24 cellular contexts compared by ENCODE assay signal in genomic region chr6:1576166-1576565, GRCh38. TPM values are rescaled to one million over a fixed set of nuclear protein-coding genes. Genes with fewer than 3 reads are reported as not detected.
A peak's percentile ranks its signal among the peaks of the same experiment; 100 is the strongest.
DNase-seq lines count a peak whose midpoint lies in the region; ATAC-seq and TF ChIP-seq lines count a peak whose summit lies in the region.
"Had no signal": no experiment of that assay in that cellular context is flagged by ENCODE, and none has a peak within 500 bp of the region (broad histone marks: within the 10 kb centered on the region; RNA-seq: fewer than 3 reads in every experiment).

No MANE protein-coding gene starts in this region.

- TF ChIP-seq CTCF in choroid plexus epithelial cell (conservative IDR thresholded peaks at IDR 0.05; ENCODE audit: low read depth, low read length) (no peak), nephron progenitor cell (IDR thresholded peaks at IDR 0.05) (no peak), progenitor cell of endocrine pancreas (IDR thresholded peaks at IDR 0.05; ENCODE audit: unreplicated experiment) (no peak)

- peak; percentile 8 for DNase-seq in choroid plexus epithelial cell (ENCODE audit: low read depth)
- no peak for DNase-seq in nephron progenitor cell
- DNase-seq in stimulated activated naive CD4-positive, alpha-beta T cell treated with Interleukin-2 at 50 U/mL for 16 hours (lab: John Stamatoyannopoulos, UW), result no peak
- no peak for DNase-seq in progenitor cell of endocrine pancreas (ENCODE audit: low spot score, unreplicated experiment)
- no peak for DNase-seq in NCI-H524 (lab: John Stamatoyannopoulos, UW)
- DNase-seq: activated CD4-positive, CD25-positive, alpha-beta regulatory T cell; Calu3; DND-41; glutamatergic neuron; H7; KG1; MM.1S; NCI-H1436; NCI-H2081 treated with DMSO at 0.1 percent for 48 hours; NCI-H345; NCI-H748 treated with DMSO at 0.1 percent for 48 hours; T-helper 1 cell had no signal

- H3K4me3 Mint-ChIP-seq in nephron progenitor cell (no peak overlapping the region), progenitor cell of endocrine pancreas (ENCODE audit: low read depth) (no peak overlapping the region)
- H3K4me3 Mint-ChIP-seq: activated naive CD4-positive, alpha-beta T cell treated with anti-CD3 and anti-CD28 coated beads, Interleukin-2, amount 50 U/mL, for 24 hours; central memory CD8-positive, alpha-beta T cell had no signal

- H3K4me3 ChIP-seq in choroid plexus epithelial cell (ENCODE audit: low read depth, low read length) (no peak overlapping the region), stomach smooth muscle (ENCODE audit: low read length in 2 of 2) (no peak overlapping the region)
- H3K4me3 ChIP-seq: lung had no signal

- H3K27me3 ChIP-seq in stomach smooth muscle (ENCODE audit: control insufficient read depth in 1 of 2, insufficient read depth in 2 of 2, low read length in 2 of 2), result peaks cover 0 to 2% of the 10 kb centered on the region in 2 donors
- H3K27me3 ChIP-seq: neutrophil had no signal

- H3K9me3 ChIP-seq in stomach smooth muscle (ENCODE audit: control insufficient read depth in 2 of 2, low read length in 2 of 2), result no peaks in the 10 kb centered on the region
- H3K9me3 ChIP-seq: neutrophil had no signal

- H3K9me3 Mint-ChIP-seq in nephron progenitor cell, result peaks cover 14% of the 10 kb centered on the region
- peaks cover 2% of the 10 kb centered on the region for H3K9me3 Mint-ChIP-seq in progenitor cell of endocrine pancreas (ENCODE audit: low read depth)

- ATAC-seq in GM21529 (IDR thresholded peaks at IDR 0.05; ENCODE audit: unreplicated experiment), result no peak

- H3K4me1 ChIP-seq in stomach smooth muscle (ENCODE audit: control insufficient read depth, insufficient read depth, low read length), result peaks cover 21% of the 10 kb centered on the region

- no peak overlapping the region for H3K9ac ChIP-seq in stomach smooth muscle (ENCODE audit: low read length in 2 of 2)

- H3K36me3 ChIP-seq in stomach smooth muscle (ENCODE audit: control insufficient read depth in 2 of 2, insufficient read depth in 2 of 2, low read length in 2 of 2), result no peaks in the 10 kb centered on the region
- H3K36me3 ChIP-seq: neutrophil had no signal

- H3K4me1 Mint-ChIP-seq in nephron progenitor cell (peaks cover 78% of the 10 kb centered on the region), progenitor cell of endocrine pancreas (ENCODE audit: low read depth) (peaks cover 6% of the 10 kb centered on the region)
- H3K4me1 Mint-ChIP-seq: activated naive CD4-positive, alpha-beta T cell treated with anti-CD3 and anti-CD28 coated beads, Interleukin-2, amount 50 U/mL, for 24 hours; central memory CD8-positive, alpha-beta T cell had no signal

- peaks cover 11% of the 10 kb centered on the region for H3K27me3 Mint-ChIP-seq in nephron progenitor cell (ENCODE audit: low read depth, poor library complexity)
- H3K27me3 Mint-ChIP-seq in progenitor cell of endocrine pancreas, result peaks cover 40% of the 10 kb centered on the region
- H3K27me3 Mint-ChIP-seq: activated naive CD4-positive, alpha-beta T cell treated with anti-CD3 and anti-CD28 coated beads, Interleukin-2, amount 50 U/mL, for 24 hours had no signal

- peak overlapping the region; percentile 99 for H3K27ac Mint-ChIP-seq in nephron progenitor cell
- no peak overlapping the region for H3K27ac Mint-ChIP-seq in progenitor cell of endocrine pancreas
- H3K27ac Mint-ChIP-seq: activated naive CD4-positive, alpha-beta T cell treated with anti-CD3 and anti-CD28 coated beads, Interleukin-2, amount 50 U/mL, for 24 hours had no signal

- H3K27ac ChIP-seq in angular gyrus (ENCODE audit: low read depth, low read length) (peak overlapping the region; percentile 29), stomach smooth muscle (ENCODE audit: low read length) (peak overlapping the region; percentile 71)
- H3K27ac ChIP-seq: neutrophil had no signal

- H3K36me3 Mint-ChIP-seq in nephron progenitor cell (ENCODE audit: low read depth), result peaks cover 10% of the 10 kb centered on the region
- H3K36me3 Mint-ChIP-seq in progenitor cell of endocrine pancreas (ENCODE audit: insufficient read depth), result no peaks in the 10 kb centered on the region
- H3K36me3 Mint-ChIP-seq: activated naive CD4-positive, alpha-beta T cell treated with anti-CD3 and anti-CD28 coated beads, Interleukin-2, amount 50 U/mL, for 24 hours had no signal

RNA-seq across cellular contexts. Expression of gene FOXC1, which starts 33.5 kb away (rescaled TPM):
- 0.46 and 1.1 TPM in 2 replicates for total RNA-seq in progenitor cell of endocrine pancreas
